ENCODE assay signal across 25 cellular contexts in the genomic region with DNA sequence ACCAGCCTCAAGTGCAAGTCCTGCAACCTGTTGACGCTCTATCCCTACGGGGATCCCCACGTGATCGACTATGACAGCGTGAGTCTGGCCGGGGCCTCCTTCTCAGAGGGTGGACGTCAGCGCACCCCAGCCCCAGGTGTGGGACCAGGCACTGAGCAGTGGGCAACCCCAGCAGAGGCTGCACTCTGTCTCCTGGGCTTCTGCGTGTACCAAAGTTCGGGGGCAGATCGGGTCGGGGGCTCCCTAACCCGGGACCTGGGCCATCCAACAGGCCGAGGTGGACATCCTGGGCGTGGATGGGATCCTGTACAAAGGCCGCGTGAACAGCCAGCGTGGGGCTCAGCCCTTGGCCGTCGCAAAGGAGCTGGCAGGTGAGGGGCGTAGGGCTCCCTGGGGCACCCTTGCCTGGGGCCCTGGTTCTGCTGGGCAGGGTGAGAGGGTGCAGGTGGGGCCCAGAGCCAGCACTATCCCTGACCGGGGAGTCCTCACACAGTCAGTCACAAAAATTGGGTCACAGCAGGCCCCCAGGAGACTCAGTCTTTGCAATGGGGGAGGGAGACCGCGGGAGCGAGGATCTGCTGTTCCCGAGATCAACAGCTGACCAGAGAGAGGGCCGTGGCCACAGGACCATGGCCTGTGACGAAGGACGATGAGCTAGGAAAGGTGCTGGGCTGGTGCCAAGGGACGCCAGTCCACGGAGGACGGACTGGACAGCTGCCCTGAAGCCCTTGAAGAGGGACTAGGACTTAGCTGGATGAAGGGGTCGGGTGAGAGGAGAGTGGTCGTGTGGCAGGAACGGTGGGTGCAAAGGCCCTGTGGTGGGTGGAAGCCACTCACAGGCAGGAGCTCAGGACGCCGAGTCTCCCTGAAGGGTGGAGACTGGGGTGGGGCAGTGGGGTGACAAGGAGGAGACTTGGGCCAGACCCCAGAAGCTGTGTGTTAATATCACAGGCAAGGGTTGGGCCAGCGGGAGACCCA. TPM values are rescaled to one million over a fixed set of nuclear protein-coding genes. Genes with fewer than 3 reads are reported as not detected.
DNase-seq lines count a peak whose midpoint lies in the region; ATAC-seq, FAIRE-seq and TF ChIP-seq lines count a peak whose summit lies in the region.
"Had no signal": no experiment of that assay in that cellular context is flagged by ENCODE, and none has a peak within 500 bp of the region (broad histone marks: within the 10 kb centered on the region; RNA-seq: fewer than 3 reads in every experiment).

No MANE protein-coding gene starts in this region.

- H2BK120ac ChIP-seq in H1 (replicated peaks; ENCODE audit: low read depth, low read length) (no peak overlapping the region), mesenchymal stem cell (ENCODE audit: low read depth, low read length) (no peak overlapping the region)

- H3K27ac ChIP-seq in HEK293 (ENCODE audit: extremely low read depth, low read depth, low read length): no peak overlapping the region
- H3K27ac ChIP-seq in H1 (ENCODE audit: low read depth, low read length): no peak overlapping the region
- no peak overlapping the region for H3K27ac ChIP-seq in mesenchymal stem cell (ENCODE audit: low read length, poor library complexity, severe bottlenecking)
- no peak overlapping the region for H3K27ac ChIP-seq in Peyer's patch
- H3K27ac ChIP-seq: KMS-11 had no signal

- H3K79me1 ChIP-seq in H1 (ENCODE audit: low read depth, low read length) (no peaks in the 10 kb centered on the region), mesenchymal stem cell (replicated peaks; ENCODE audit: low read length, poor library complexity, severe bottlenecking) (no peaks in the 10 kb centered on the region)

- no peak overlapping the region for H2AFZ ChIP-seq in H1 (ENCODE audit: low read length)
- H2AFZ ChIP-seq in mesenchymal stem cell (ENCODE audit: low read depth, low read length): no peak overlapping the region

- FAIRE-seq in H1 (lab: Jason Lieb, UNC): no peak
- FAIRE-seq: GM12891 had no signal

- H3K4me3 ChIP-seq in HEK293 (ENCODE audit: low read depth, low read length) (no peak overlapping the region), H1 (ENCODE audit: extremely low read depth in 1 of 4, insufficient read depth in 2 of 4, low read depth in 3 of 4, low read length in 4 of 4) (no peak overlapping the region), mesenchymal stem cell (ENCODE audit: insufficient read depth in 1 of 2, low read depth in 1 of 2, low read length in 2 of 2) (no peak overlapping the region), Peyer's patch (no peak overlapping the region)

- DNase-seq in H1 (ENCODE audit: low read depth in 1 of 2, low spot score in 2 of 2) (no peak), mesenchymal stem cell (no peak), Peyer's patch (no peak)
- DNase-seq: CD4-positive, CD25-positive, alpha-beta regulatory T cell; COR-L47; DMS 273 treated with DMSO at 0.1 percent for 48 hours; DMS79 treated with DMSO at 0.1 percent for 48 hours; GOT3; MV-4-11; NCI-H1105 treated with DMSO at 0.1 percent for 48 hours; NCI-H2029 treated with DMSO at 0.1 percent for 48 hours; NCI-H2171; NCI-H345; NCI-H524; NCI-H774; NK-92 treated with Interleukin-12 subunit alpha and Interleukin-12 subunit beta, amount 100 ng/mL, for 24 hours had no signal

- 90% methylated on average over 38 of the region's 38 CpGs; no CpG with 5 or more reads in 1 of the 2 experiments for WGBS in H1 (ENCODE audit: extremely low coverage in 1 of 2, insufficient coverage in 1 of 2, insufficient read length in 1 of 2, insufficient replicate concordance in 2 of 2, low coverage in 1 of 2, low lambda C conversion rate in 2 of 2, missing lambda C conversion rate in 1 of 2), 2 experiments
- 92% methylated on average over 38 of the region's 38 CpGs for WGBS in mesenchymal stem cell

- CTCF ChIA-PET in HEK293 (lab: Yijun Ruan, JAX) (interaction anchor here (0.6 to 1.8 kb wide), 2 partner anchors 9 to 29 kb away, joined by 3 to 16 read pairs; no protein-coding TSS in a partner anchor), H1 (lab: Charles Lee; ENCODE audit: partially characterized antibody) (interaction anchor here (0.7 to 8.1 kb wide), 11 partner anchors 10 to 94 kb away, joined by 3 to 65 read pairs (median 4); a partner anchor contains a TSS)

- H4K20me1 ChIP-seq in H1 (replicated peaks in 1 of 2; ENCODE audit: control insufficient read depth in 1 of 2, insufficient read depth in 2 of 2, low read length in 2 of 2): no peaks in the 10 kb centered on the region

- TF ChIP-seq POLR2A in H1 (IDR thresholded peaks at IDR 0.05; ENCODE audit: control extremely low read depth in 1 of 2, low read depth in 2 of 2, low read length in 2 of 2) (no peak), Peyer's patch (IDR thresholded peaks at IDR 0.05) (no peak)

- H3K79me2 ChIP-seq in H1 (ENCODE audit: control insufficient read depth in 1 of 2, insufficient read depth in 2 of 2, low read length in 2 of 2): no peaks in the 10 kb centered on the region

- no peak overlapping the region; the same call in 1 of the 2 replicates for H4K8ac ChIP-seq in H1 (ENCODE audit: extremely low read depth, insufficient read depth, low read length)
- no peak overlapping the region for H4K8ac ChIP-seq in mesenchymal stem cell (ENCODE audit: low read length)

- peak overlapping the region; percentile 86 for H2AK5ac ChIP-seq in H1 (ENCODE audit: low read depth, low read length)
- H2AK5ac ChIP-seq in mesenchymal stem cell (ENCODE audit: low read length, severe bottlenecking): peak overlapping the region; percentile 33

- H2BK5ac ChIP-seq in H1 (ENCODE audit: low read depth, low read length): peak overlapping the region; percentile 56; the same call in 1 of the 2 replicates
- no peak overlapping the region for H2BK5ac ChIP-seq in mesenchymal stem cell (ENCODE audit: low read depth, low read length, poor library complexity, severe bottlenecking)

- POLR2A ChIA-PET in HEK293 (lab: Yijun Ruan, JAX) (no interaction called here), H1 (lab: Charles Lee; ENCODE audit: partially characterized antibody) (interaction anchor here (0.7 to 12.8 kb wide), 5 partner anchors 17 to 322 kb away, joined by 3 to 126 read pairs (median 5); a partner anchor contains a TSS)

- no peaks in the 10 kb centered on the region for H3K4me1 ChIP-seq in HEK293 (ENCODE audit: control insufficient read depth, insufficient read depth, low read length)
- peaks cover 0 to 18% (median 10%) of the 10 kb centered on the region in 4 experiments; a peak in 6 of 7 replicates for H3K4me1 ChIP-seq in H1 (replicated peaks in 1 of 4; ENCODE audit: control insufficient read depth in 3 of 4, insufficient read depth in 4 of 4, low read length in 3 of 4)
- peaks cover 46% of the 10 kb centered on the region for H3K4me1 ChIP-seq in mesenchymal stem cell (ENCODE audit: control insufficient read depth, insufficient read depth, low read depth, low read length)
- no peaks in the 10 kb centered on the region for H3K4me1 ChIP-seq in Peyer's patch

- peak overlapping the region; percentile 72; the same call in 1 of the 2 replicates for H2BK20ac ChIP-seq in H1 (ENCODE audit: low read length)

- H3K4me2 ChIP-seq in H1 (ENCODE audit: insufficient read depth in 1 of 2, low read depth in 2 of 2, low read length in 2 of 2): no peak overlapping the region
- H3K4me2 ChIP-seq in mesenchymal stem cell (ENCODE audit: low read length, poor library complexity, severe bottlenecking): no peak overlapping the region
- H3K4me2 ChIP-seq: KMS-11 had no signal

- ATAC-seq in HG02763 (IDR thresholded peaks at IDR 0.05; ENCODE audit: unreplicated experiment): no peak
- ATAC-seq in GM18907 (IDR thresholded peaks at IDR 0.05; ENCODE audit: unreplicated experiment): no peak
- no peak for ATAC-seq in HG03432 (IDR thresholded peaks at IDR 0.05; ENCODE audit: unreplicated experiment)
- ATAC-seq: Panc1 had no signal

- H3K56ac ChIP-seq in H1 (replicated peaks; ENCODE audit: insufficient read length, low read depth, low read length): no peak overlapping the region

- TF ChIP-seq EP300 in H1 (IDR thresholded peaks at IDR 0.05; ENCODE audit: borderline replicate concordance in 1 of 2, low read depth in 2 of 2, low read length in 2 of 2): no peak

- no peaks in the 10 kb centered on the region for H3K9me3 ChIP-seq in HEK293 (ENCODE audit: control insufficient read depth, insufficient read depth, low read depth, low read length)
- no peaks in the 10 kb centered on the region for H3K9me3 ChIP-seq in H1 (ENCODE audit: insufficient read depth in 2 of 2, low read depth in 1 of 2, low read length in 1 of 2)
- H3K9me3 ChIP-seq in mesenchymal stem cell (ENCODE audit: control insufficient read depth, low read length): no peaks in the 10 kb centered on the region
- no peaks in the 10 kb centered on the region for H3K9me3 ChIP-seq in Peyer's patch

- H3K23ac ChIP-seq in H1 (ENCODE audit: insufficient read length) (no peak overlapping the region), mesenchymal stem cell (ENCODE audit: low read length in 2 of 2) (no peak overlapping the region)

- no peaks in the 10 kb centered on the region for H3K23me2 ChIP-seq in H1 (ENCODE audit: low read depth, low read length)

- H2BK12ac ChIP-seq in H1 (ENCODE audit: low read depth, low read length) (peak overlapping the region; percentile 68; the same call in 1 of the 2 replicates), mesenchymal stem cell (ENCODE audit: low read length in 2 of 2) (no peak overlapping the region)

- H3K4ac ChIP-seq in H1 (replicated peaks; ENCODE audit: insufficient read length, low read depth, low read length) (peak overlapping the region; percentile 39), mesenchymal stem cell (ENCODE audit: low read depth in 1 of 2, low read length in 2 of 2) (no peak overlapping the region)

- H2BK15ac ChIP-seq in H1 (ENCODE audit: low read length) (0 out of 2 replicates have a peak overlapping the region, but pooled peaks have one; percentile 61), mesenchymal stem cell (ENCODE audit: low read depth, poor library complexity, severe bottlenecking) (no peak overlapping the region)

- H3K14ac ChIP-seq in H1 (ENCODE audit: insufficient read length) (no peak overlapping the region), mesenchymal stem cell (ENCODE audit: low read length in 2 of 2) (no peak overlapping the region)

- H4K91ac ChIP-seq in H1 (replicated peaks; ENCODE audit: insufficient read length, low read length) (peak overlapping the region; percentile 72), mesenchymal stem cell (ENCODE audit: low read length) (no peak overlapping the region)

- no peak overlapping the region for H3K9ac ChIP-seq in H1 (replicated peaks in 1 of 4; ENCODE audit: extremely low read depth in 1 of 4, low read depth in 3 of 4, low read length in 3 of 4)
- H3K9ac ChIP-seq in mesenchymal stem cell (ENCODE audit: low read length): no peak overlapping the region
- H3K9ac ChIP-seq: KMS-11 had no signal

- no peaks in the 10 kb centered on the region for H3K36me3 ChIP-seq in HEK293 (ENCODE audit: control insufficient read depth in 2 of 2, insufficient read depth in 1 of 2, low read length in 2 of 2)
- H3K36me3 ChIP-seq in H1 (ENCODE audit: control insufficient read depth in 2 of 4, insufficient read depth in 4 of 4, low read length in 3 of 4): no peaks in the 10 kb centered on the region
- no peaks in the 10 kb centered on the region for H3K36me3 ChIP-seq in mesenchymal stem cell (ENCODE audit: control insufficient read depth in 1 of 2, insufficient read depth in 2 of 2, low read depth in 1 of 2, low read length in 2 of 2)
- H3K36me3 ChIP-seq in Peyer's patch: no peaks in the 10 kb centered on the region

- no peak overlapping the region for H4K5ac ChIP-seq in H1 (ENCODE audit: insufficient read length, low read depth, low read length)

- peak overlapping the region; percentile 15; the same call in 1 of the 2 replicates for H3K18ac ChIP-seq in H1 (ENCODE audit: extremely low read depth, low read length)
- H3K18ac ChIP-seq in mesenchymal stem cell (ENCODE audit: low read depth in 1 of 2, low read length in 2 of 2): no peak overlapping the region

- TF ChIP-seq RAD21 in H1 (IDR thresholded peaks at IDR 0.05 in 1 of 2, conservative IDR thresholded peaks at IDR 0.05 in 1 of 2; ENCODE audit: low read depth in 2 of 2, low read length in 2 of 2): no peak

- TF ChIP-seq CTCF in HEK293 (tag by site-specific recombination; IDR thresholded peaks at IDR 0.05) (no peak), H1 (IDR thresholded peaks at IDR 0.05; ENCODE audit: control extremely low read depth in 1 of 3, insufficient read depth in 1 of 3, low read depth in 1 of 3, low read length in 3 of 3) (no peak), Peyer's patch (IDR thresholded peaks at IDR 0.05) (no peak)

- H3K27me3 ChIP-seq in H1 (replicated peaks in 1 of 4; ENCODE audit: control insufficient read depth in 3 of 4, extremely low read depth in 1 of 4, insufficient read depth in 3 of 4, low read length in 3 of 4) (no peaks in the 10 kb centered on the region; a peak in 1 of 7 replicates), mesenchymal stem cell (ENCODE audit: control insufficient read depth in 1 of 2, insufficient read depth in 1 of 2, low read length in 2 of 2) (peaks cover 0 to 39% of the 10 kb centered on the region in 2 experiments), Peyer's patch (no peaks in the 10 kb centered on the region)

RNA-seq across cellular contexts. Expression of a gene that starts 20.0 kb away (rescaled TPM):
- total RNA-seq in H1 (2021; fragmentation: NEBNext Ultra II Directional; extraction: Animal tissue kit (Norgen Biotek cat#: 25700)): 52.2 and 62.0 TPM in 2 replicates
- 28.6 and 48.9 TPM in 2 replicates for polyA plus RNA-seq in H1 (2011; rRNA removed)
- polyA plus RNA-seq in H1 (2011; cell fraction: cytosol; rRNA removed): 20.7 TPM
- polyA plus RNA-seq in H1 (2011; cell fraction: nucleus; rRNA removed): 44.3 TPM
- polyA plus RNA-seq in H1 (2012, experiment 1 of 2): 31.3 to 45.9 TPM (median 41.7 TPM) in 4 replicates
- polyA plus RNA-seq in H1 (2012, experiment 2 of 2): 25.4 TPM
- 36.1 TPM for polyA plus RNA-seq in H1 (2013, experiment 1 of 2)
- polyA plus RNA-seq in H1 (2013, experiment 2 of 2): 36.7 TPM
- polyA minus RNA-seq in H1 (2011; rRNA and poly(A)+ RNA removed): 3.9 and 5.5 TPM in 2 replicates
- polyA minus RNA-seq in H1 (2011; cell fraction: cytosol; rRNA and poly(A)+ RNA removed): 28.0 TPM
- 45.1 TPM for polyA minus RNA-seq in H1 (2011; cell fraction: nucleus; rRNA and poly(A)+ RNA removed)
- polyA plus RNA-seq in mesenchymal stem cell (2013, experiment 1 of 2): 26.5 TPM
- 25.7 TPM for polyA plus RNA-seq in mesenchymal stem cell (2013, experiment 2 of 2)
- total RNA-seq in Peyer's patch: 10 to 100 TPM; 11.6 to 25.1 (median 18.1) TPM

RNA-seq across cellular contexts. Expression of a gene that starts 29.9 kb away (rescaled TPM):
- total RNA-seq in H1 (2021; fragmentation: NEBNext Ultra II Directional; extraction: Animal tissue kit (Norgen Biotek cat#: 25700)): 79.4 and 82.3 TPM in 2 replicates
- polyA plus RNA-seq in H1 (2011; rRNA removed): 15.0 and 30.1 TPM in 2 replicates
- 12.4 TPM for polyA plus RNA-seq in H1 (2011; cell fraction: cytosol; rRNA removed)
- 33.9 TPM for polyA plus RNA-seq in H1 (2011; cell fraction: nucleus; rRNA removed)
- 39.5 to 72.9 TPM (median 65.4 TPM) in 4 replicates for polyA plus RNA-seq in H1 (2012, experiment 1 of 2)
- 52.0 TPM for polyA plus RNA-seq in H1 (2012, experiment 2 of 2)
- polyA plus RNA-seq in H1 (2013, experiment 1 of 2): 46.7 TPM
- 47.1 TPM for polyA plus RNA-seq in H1 (2013, experiment 2 of 2)
- 17.9 and 22.6 TPM in 2 replicates for polyA minus RNA-seq in H1 (2011; rRNA and poly(A)+ RNA removed)
- 30.4 TPM for polyA minus RNA-seq in H1 (2011; cell fraction: cytosol; rRNA and poly(A)+ RNA removed)
- 30.7 TPM for polyA minus RNA-seq in H1 (2011; cell fraction: nucleus; rRNA and poly(A)+ RNA removed)
- polyA plus RNA-seq in mesenchymal stem cell (2013, experiment 1 of 2): 52.4 TPM
- 48.7 TPM for polyA plus RNA-seq in mesenchymal stem cell (2013, experiment 2 of 2)
- total RNA-seq in Peyer's patch: 100 to 1,000 TPM in 2 of 4 donors, 10 to 100 TPM in 2; 74.1 to 147 (median 93.8) TPM

RNA-seq across cellular contexts. Expression of a gene that starts 38.6 kb away (rescaled TPM):
- total RNA-seq in H1 (2021; fragmentation: NEBNext Ultra II Directional; extraction: Animal tissue kit (Norgen Biotek cat#: 25700)): 1.3 and 1.6 TPM in 2 replicates
- 1.0 and 1.8 TPM in 2 replicates for polyA plus RNA-seq in H1 (2011; rRNA removed)
- polyA plus RNA-seq in H1 (2011; cell fraction: cytosol; rRNA removed): 0.97 TPM
- polyA plus RNA-seq in H1 (2011; cell fraction: nucleus; rRNA removed): 2.1 TPM
- polyA plus RNA-seq in H1 (2012, experiment 1 of 2): 1.4 to 2.0 TPM (median 1.5 TPM) in 4 replicates
- 1.1 TPM for polyA plus RNA-seq in H1 (2012, experiment 2 of 2)
- polyA plus RNA-seq in H1 (2013, experiment 1 of 2): 0.67 TPM
- 0.72 TPM for polyA plus RNA-seq in H1 (2013, experiment 2 of 2)
- polyA minus RNA-seq in H1 (2011; rRNA and poly(A)+ RNA removed): 1.4 and 1.6 TPM in 2 replicates
- 1.5 TPM for polyA minus RNA-seq in H1 (2011; cell fraction: cytosol; rRNA and poly(A)+ RNA removed)
- polyA minus RNA-seq in H1 (2011; cell fraction: nucleus; rRNA and poly(A)+ RNA removed): 1.9 TPM
- 0.01 TPM for polyA plus RNA-seq in mesenchymal stem cell (2013, experiment 1 of 2)
- not detected for polyA plus RNA-seq in mesenchymal stem cell (2013, experiment 2 of 2)
- total RNA-seq in Peyer's patch: not detected
- total RNA-seq: HT1080 had no signal
- polyA plus RNA-seq: BJ; CD4-positive, CD25-positive, alpha-beta regulatory T cell had no signal

RNA-seq across cellular contexts. Expression of a gene that starts 56.1 kb away (rescaled TPM):
- 73.7 and 76.3 TPM in 2 replicates for total RNA-seq in H1 (2021; fragmentation: NEBNext Ultra II Directional; extraction: Animal tissue kit (Norgen Biotek cat#: 25700))
- 56.6 and 91.0 TPM in 2 replicates for polyA plus RNA-seq in H1 (2011; rRNA removed)
- polyA plus RNA-seq in H1 (2011; cell fraction: cytosol; rRNA removed): 30.3 TPM
- 56.4 TPM for polyA plus RNA-seq in H1 (2011; cell fraction: nucleus; rRNA removed)
- 63.4 to 93.4 TPM (median 83.5 TPM) in 4 replicates for polyA plus RNA-seq in H1 (2012, experiment 1 of 2)
- 84.1 TPM for polyA plus RNA-seq in H1 (2012, experiment 2 of 2)
- polyA plus RNA-seq in H1 (2013, experiment 1 of 2): 34.2 TPM
- 34.4 TPM for polyA plus RNA-seq in H1 (2013, experiment 2 of 2)
- 28.0 and 32.6 TPM in 2 replicates for polyA minus RNA-seq in H1 (2011; rRNA and poly(A)+ RNA removed)
- 24.1 TPM for polyA minus RNA-seq in H1 (2011; cell fraction: cytosol; rRNA and poly(A)+ RNA removed)
- polyA minus RNA-seq in H1 (2011; cell fraction: nucleus; rRNA and poly(A)+ RNA removed): 26.3 TPM
- 27.5 TPM for polyA plus RNA-seq in mesenchymal stem cell (2013, experiment 1 of 2)
- polyA plus RNA-seq in mesenchymal stem cell (2013, experiment 2 of 2): 28.7 TPM
- 10 to 100 TPM; 21.5 to 45.0 (median 39.0) TPM for total RNA-seq in Peyer's patch
